Comparison of ENCODE assay signal across 8 cellular contexts in genomic region chr7:100705753-100706671, GRCh38. TPM values are rescaled to one million over a fixed set of nuclear protein-coding genes. Genes with fewer than 3 reads are reported as not detected.
DNase-seq lines count a peak whose midpoint lies in the region; ATAC-seq and TF ChIP-seq lines count a peak whose summit lies in the region.

TSS of gene POP7 (plus strand) at chr7:100706121. CDS start at chr7:100706831, 710 bp downstream.

- WGBS in testis, 2 donors = 0 to 1% methylated on average over 42 to 86 of the region's 86 CpGs

- H3K36me3 ChIP-seq in testis (ENCODE audit: low read depth, missing control alignments) = no peaks in the 10 kb centered on the region

- TF ChIP-seq POLR2A in testis (IDR thresholded peaks at IDR 0.05) = no peak

- H3K9me3 Mint-ChIP-seq in activated naive CD4-positive, alpha-beta T cell treated with anti-CD3 and anti-CD28 coated beads, Interleukin-2, amount 50 U/mL, for 72 hours = no peaks in the 10 kb centered on the region

- H3K27ac Mint-ChIP-seq in activated naive CD4-positive, alpha-beta T cell treated with anti-CD3 and anti-CD28 coated beads, Interleukin-2, amount 50 U/mL, for 72 hours = peak within 1 kb of the TSS; percentile 97 to 98

- no peaks in the 10 kb centered on the region for H3K9me3 ChIP-seq in testis

- H3K4me3 ChIP-seq in GM08714 (ENCODE audit: low read length) (peak within 1 kb of the TSS; percentile 84), testis (peak within 1 kb of the TSS; percentile 75 to 77)

- peak; percentile 98 for DNase-seq in NCI-H1092 treated with DMSO at 0.1 percent for 48 hours (lab: John Stamatoyannopoulos, UW)
- DNase-seq in SKM-1 (lab: John Stamatoyannopoulos, UW; ENCODE audit: unreplicated experiment) = peak; percentile 96
- peak; percentile 99 for DNase-seq in activated naive CD4-positive, alpha-beta T cell treated with anti-CD3 and anti-CD28 coated beads, Interleukin-2, amount 50 U/mL, for 72 hours (ENCODE audit: low spot score in 2 of 2)
- DNase-seq in glomerular endothelial cell (ENCODE audit: extremely low read depth, low read depth, low spot score) = peak; percentile 75
- DNase-seq in omental fat pad (ENCODE audit: low spot score) = peak; percentile 98
- peak; percentile 99 for DNase-seq in testis

- intact Hi-C loops in testis (cut with DNase I; ENCODE audit: low total_unique reads) = loop anchor here (5.0 kb wide), 1 partner anchor 146 kb away; the partner anchor contains the start of gene SLC12A9

- ATAC-seq in HG02610 (IDR thresholded peaks at IDR 0.05; ENCODE audit: unreplicated experiment) (peak; percentile 88), omental fat pad (ENCODE audit: low FRiP score) (peak; percentile 99)
- peak; percentile 97 to 99 for ATAC-seq in activated naive CD4-positive, alpha-beta T cell treated with anti-CD3 and anti-CD28 coated beads, Interleukin-2, amount 50 U/mL, for 72 hours

- H3K27me3 ChIP-seq in testis = no peaks in the 10 kb centered on the region

- H3K36me3 Mint-ChIP-seq in activated naive CD4-positive, alpha-beta T cell treated with anti-CD3 and anti-CD28 coated beads, Interleukin-2, amount 50 U/mL, for 72 hours = peaks cover 20 to 22% of the 10 kb centered on the region in 2 donors

- peak within 1 kb of the TSS; percentile 83 to 90 for H3K27ac ChIP-seq in testis

- TF ChIP-seq CTCF in omental fat pad (IDR thresholded peaks at IDR 0.05) (no peak), testis (IDR thresholded peaks at IDR 0.05) (peak in 1 of 3 experiments; percentile 12)

- peaks cover 7% of the 10 kb centered on the region for H3K4me1 ChIP-seq in testis

RNA-seq across cellular contexts. Expression of gene POP7, which starts in this region (rescaled TPM):
- total RNA-seq in activated naive CD4-positive, alpha-beta T cell treated with anti-CD3 and anti-CD28 coated beads, Interleukin-2, amount 50 U/mL, for 72 hours = 10 to 100 TPM; 37.3 to 47.5 TPM
- total RNA-seq in glomerular endothelial cell = 27.8 and 37.2 TPM in 2 replicates
- 10 to 100 TPM; 17.5 to 39.9 (median 19.4) TPM for total RNA-seq in omental fat pad
- 10 to 100 TPM; 33.6 to 39.4 TPM for total RNA-seq in testis
- 21.6 TPM for polyA plus RNA-seq in testis (ENCODE audit: insufficient read depth, low read depth, low replicate concordance)

Comparison
In these comparisons a context has a peak if more than half of its experiments do, and no peak if none do; other contexts are left out.
1. Peak in every context shown above with its lines: DNase-seq, ATAC-seq, H3K4me3 ChIP-seq and H3K27ac ChIP-seq.